ENCODE assay signal across 11 cellular contexts in the genomic region with DNA sequence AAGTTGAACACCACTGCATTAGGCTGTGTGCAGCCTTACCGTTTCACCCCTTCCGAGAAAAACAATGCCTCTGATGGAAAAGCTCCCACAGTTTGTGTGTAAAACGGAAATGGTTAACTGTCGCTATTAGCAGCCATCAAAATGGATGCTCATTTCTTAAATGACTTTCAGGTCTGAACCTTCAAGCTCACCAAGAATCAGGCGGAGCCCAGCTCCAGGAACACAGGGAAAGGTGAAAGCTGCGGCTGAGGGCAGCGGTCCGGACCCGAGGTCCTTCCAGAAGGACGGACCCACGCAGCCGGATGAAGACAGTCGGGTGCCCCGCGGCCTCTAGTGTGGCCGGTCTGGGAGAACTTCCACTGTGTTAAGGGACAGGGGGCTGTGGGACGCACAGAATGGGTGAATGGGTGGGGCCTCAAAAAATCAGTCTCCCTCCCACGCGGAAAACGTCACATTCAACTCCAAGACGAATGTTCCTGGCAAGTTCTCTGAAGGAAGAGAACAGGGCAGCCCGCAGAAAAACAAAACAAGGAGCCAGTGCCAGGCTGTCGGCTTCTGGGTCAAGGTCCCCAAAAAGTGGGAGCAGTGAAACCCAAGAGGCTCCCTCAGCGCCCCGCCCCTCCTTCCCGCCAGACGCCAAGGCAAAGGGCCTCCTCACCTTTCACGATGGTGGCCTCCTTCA. TPM values are rescaled to one million over a fixed set of nuclear protein-coding genes. Genes with fewer than 3 reads are reported as not detected.
DNase-seq lines count a peak whose midpoint lies in the region; ATAC-seq and TF ChIP-seq lines count a peak whose summit lies in the region.
"Had no signal": no experiment of that assay in that cellular context is flagged by ENCODE, and none has a peak within 500 bp of the region (broad histone marks: within the 10 kb centered on the region; RNA-seq: fewer than 3 reads in every experiment).

No MANE protein-coding gene starts in this region.

- peak overlapping the region; percentile 87 for H3K27ac ChIP-seq in RWPE2 (ENCODE audit: poor library complexity, severe bottlenecking)
- H3K27ac ChIP-seq in gastroesophageal sphincter = peak overlapping the region; percentile 25 to 98 (median 70)
- H3K27ac ChIP-seq in rectal smooth muscle tissue (ENCODE audit: low read depth, low read length) = no peak overlapping the region

- TF ChIP-seq EP300 in gastroesophageal sphincter (IDR thresholded peaks at IDR 0.05) = no peak

- ATAC-seq in RWPE2 (ENCODE audit: low read depth) (peak; percentile 0; the same call in 1 of the 3 replicates), gastroesophageal sphincter (no peak), HG02981 (IDR thresholded peaks at IDR 0.05; ENCODE audit: unreplicated experiment) (no peak), GM19395 (IDR thresholded peaks at IDR 0.05; ENCODE audit: unreplicated experiment) (no peak), GM19463 (IDR thresholded peaks at IDR 0.05; ENCODE audit: unreplicated experiment) (no peak)
- ATAC-seq in stimulated activated naive B cell treated with anti-CD40 and anti-IgM and Interleukin-4, amounts not matched to agents 10 μg/mL and 1 μg/mL and 100 μg/mL, for 72 hours (replicated peaks) = no peak

- H3K9me3 ChIP-seq in RWPE2 (ENCODE audit: severe bottlenecking) (no peaks in the 10 kb centered on the region), gastroesophageal sphincter (no peaks in the 10 kb centered on the region)

- peaks cover 33% of the 10 kb centered on the region for H3K4me1 ChIP-seq in RWPE2 (ENCODE audit: insufficient read depth, poor library complexity, severe bottlenecking)
- H3K4me1 ChIP-seq in gastroesophageal sphincter = peaks cover 0 to 73% (median 6%) of the 10 kb centered on the region in 3 donors
- H3K4me1 ChIP-seq in rectal smooth muscle tissue (ENCODE audit: control insufficient read depth, insufficient read depth, low read length) = peaks cover 19% of the 10 kb centered on the region

- H3K27me3 ChIP-seq in RWPE2 (ENCODE audit: insufficient read depth, poor library complexity, severe bottlenecking) = no peaks in the 10 kb centered on the region
- H3K27me3 ChIP-seq in gastroesophageal sphincter = no peaks in the 10 kb centered on the region
- no peaks in the 10 kb centered on the region for H3K27me3 ChIP-seq in rectal smooth muscle tissue (ENCODE audit: control insufficient read depth, insufficient read depth, low read length)

- H3K4me3 ChIP-seq in RWPE2 (ENCODE audit: severe bottlenecking) (peak overlapping the region; percentile 42), gastroesophageal sphincter (peak overlapping the region; percentile 45 to 82), rectal smooth muscle tissue (ENCODE audit: low read length) (peak overlapping the region; percentile 54)

- H3K36me3 Mint-ChIP-seq in stimulated activated naive B cell treated with anti-CD40 and anti-IgM and Interleukin-4, amounts not matched to agents 10 μg/mL and 1 μg/mL and 100 μg/mL, for 72 hours = peaks cover 0 to 9% of the 10 kb centered on the region in 2 donors

- no peak for TF ChIP-seq POLR2A in gastroesophageal sphincter (IDR thresholded peaks at IDR 0.05)

- peaks cover 33 to 45% of the 10 kb centered on the region in 2 donors for H3K4me1 Mint-ChIP-seq in stimulated activated naive B cell treated with anti-CD40 and anti-IgM and Interleukin-4, amounts not matched to agents 10 μg/mL and 1 μg/mL and 100 μg/mL, for 72 hours

- no peak overlapping the region for H3K9ac ChIP-seq in rectal smooth muscle tissue (ENCODE audit: low read length)

- no peak overlapping the region for H3K4me3 Mint-ChIP-seq in stimulated activated naive B cell treated with anti-CD40 and anti-IgM and Interleukin-4, amounts not matched to agents 10 μg/mL and 1 μg/mL and 100 μg/mL, for 72 hours

- peaks cover 0 to 1% of the 10 kb centered on the region in 2 donors for H3K9me3 Mint-ChIP-seq in stimulated activated naive B cell treated with anti-CD40 and anti-IgM and Interleukin-4, amounts not matched to agents 10 μg/mL and 1 μg/mL and 100 μg/mL, for 72 hours

- peaks cover 71% of the 10 kb centered on the region for H3K36me3 ChIP-seq in RWPE2 (ENCODE audit: low read depth)
- H3K36me3 ChIP-seq in gastroesophageal sphincter = peaks cover 0 to 47% of the 10 kb centered on the region in 2 donors
- peaks cover 3% of the 10 kb centered on the region for H3K36me3 ChIP-seq in rectal smooth muscle tissue (ENCODE audit: control insufficient read depth, insufficient read depth, low read length)

- WGBS in gastroesophageal sphincter (ENCODE audit: low coverage in 1 of 2), 2 donors = 17 to 33% methylated on average over 7 to 15 of the region's 28 CpGs

- H3K27ac Mint-ChIP-seq in stimulated activated naive B cell treated with anti-CD40 and anti-IgM and Interleukin-4, amounts not matched to agents 10 μg/mL and 1 μg/mL and 100 μg/mL, for 72 hours = no peak overlapping the region

- DNase-seq in EH (ENCODE audit: low read depth) (peak; percentile 23), RWPE2 (ENCODE audit: low spot score) (no peak)
- DNase-seq in stimulated activated naive B cell treated with anti-CD40 and anti-IgM and Interleukin-4, amounts not matched to agents 10 μg/mL and 1 μg/mL and 100 μg/mL, for 72 hours = no peak
- DNase-seq: activated effector memory CD4-positive, alpha-beta T cell treated with anti-CD3 and anti-CD28 coated beads, Interleukin-2, amount 50 U/mL, for 16 hours; NCI-H1930; stimulated activated CD4-positive, alpha-beta T cell treated with anti-CD3 and anti-CD28 coated beads, Interleukin-12 subunit alpha, Interleukin-12 subunit beta, amount 100 ng/mL, for 4 hours had no signal

- TF ChIP-seq CTCF in RWPE2 (IDR thresholded peaks at IDR 0.05; ENCODE audit: poor library complexity, severe bottlenecking) = no peak
- TF ChIP-seq CTCF in gastroesophageal sphincter (IDR thresholded peaks at IDR 0.05) = no peak

- no peaks in the 10 kb centered on the region for H3K27me3 Mint-ChIP-seq in stimulated activated naive B cell treated with anti-CD40 and anti-IgM and Interleukin-4, amounts not matched to agents 10 μg/mL and 1 μg/mL and 100 μg/mL, for 72 hours

RNA-seq across cellular contexts. Expression of a gene that starts 4.9 kb away (rescaled TPM):
- total RNA-seq in gastroesophageal sphincter = 10 to 100 TPM; 29.8 to 69.3 (median 49.4) TPM
